ENCODE assay signal across 1 cellular context in genomic region chr22:21609556-21610157, GRCh38. TPM values are rescaled to one million over a fixed set of nuclear protein-coding genes. Genes with fewer than 3 reads are reported as not detected.
"Had no signal": no experiment of that assay in that cellular context is flagged by ENCODE, and none has a peak within 500 bp of the region (broad histone marks: within the 10 kb centered on the region; RNA-seq: fewer than 3 reads in every experiment).

No MANE protein-coding gene starts in this region.

RNA-seq across cellular contexts. Expression of gene CCDC116, which starts 22.9 kb away (rescaled TPM):
- total RNA-seq: HT1080 had no signal
